In genomic region chr2:138564586-138565250, GRCh38 we compare ENCODE assay signal across 19 cellular contexts.
"Had no signal": no experiment of that assay in that cellular context is flagged by ENCODE, and none has a peak within 500 bp of the region (broad histone marks: within the 10 kb centered on the region; RNA-seq: fewer than 3 reads in every experiment).

No MANE protein-coding gene starts in this region.

- H3K9me3 Mint-ChIP-seq: activated CD4-positive, alpha-beta T cell treated with anti-CD3 and anti-CD28 coated beads, Interleukin-2, amount 10 ng/mL, durations not matched to agents 7 days and 5 days; activated naive CD4-positive, alpha-beta T cell treated with anti-CD3 and anti-CD28 coated beads, Interleukin-2, amount 50 U/mL, for 72 hours; activated T-cell treated with anti-CD3 and anti-CD28 coated beads, Interleukin-2, amount 50 U/mL, for 72 hours; nephron progenitor cell had no signal

- DNase-seq: activated CD4-positive, alpha-beta T cell treated with anti-CD3 and anti-CD28 coated beads, Interleukin-2, amount 10 ng/mL, durations not matched to agents 7 days and 5 days; activated CD4-positive, CD25-positive, alpha-beta regulatory T cell; activated CD8-positive, alpha-beta memory T cell treated with anti-CD3 and anti-CD28 coated beads, Interleukin-2, amount 50 U/mL, for 48 hours; activated gamma-delta T cell; activated T-cell treated with anti-CD3 and anti-CD28 coated beads, Interleukin-2, amount 50 U/mL, for 72 hours; body of pancreas; central memory CD4-positive, alpha-beta T cell; cortex of kidney; effector memory CD4-positive, alpha-beta T cell; heart right ventricle; nephron progenitor cell; stimulated activated CD4-positive, alpha-beta T cell treated with anti-CD3 and anti-CD28 coated beads, Interleukin-4, amount 100 ng/mL, for 24 hours; stimulated activated naive CD8-positive, alpha-beta T cell treated with anti-CD3 and anti-CD28 coated beads, Interleukin-15, Interleukin-2, amounts not matched to agents 100 U/mL and 50 U/mL, for 24 hours; trophoblast cell had no signal

- H3K27ac ChIP-seq: body of pancreas, gastroesophageal sphincter, heart right ventricle, right atrium auricular region, skin epidermis had no signal

- H3K4me3 Mint-ChIP-seq: activated CD4-positive, alpha-beta T cell treated with anti-CD3 and anti-CD28 coated beads, Interleukin-2, amount 10 ng/mL, durations not matched to agents 7 days and 5 days; activated T-cell treated with anti-CD3 and anti-CD28 coated beads, Interleukin-2, amount 50 U/mL, for 72 hours; nephron progenitor cell had no signal

- H3K4me1 ChIP-seq: body of pancreas, gastroesophageal sphincter, right atrium auricular region had no signal

- H3K27me3 Mint-ChIP-seq: activated CD4-positive, alpha-beta T cell treated with anti-CD3 and anti-CD28 coated beads, Interleukin-2, amount 10 ng/mL, durations not matched to agents 7 days and 5 days; progenitor cell of endocrine pancreas had no signal

- H3K9me3 ChIP-seq: body of pancreas, gastroesophageal sphincter, heart right ventricle, right atrium auricular region had no signal

- H3K27me3 ChIP-seq: body of pancreas, gastroesophageal sphincter, heart right ventricle, right atrium auricular region had no signal

- H3K4me3 ChIP-seq: body of pancreas, gastroesophageal sphincter, heart right ventricle, right atrium auricular region, skin epidermis had no signal

- H3K27ac Mint-ChIP-seq: activated CD4-positive, alpha-beta T cell treated with anti-CD3 and anti-CD28 coated beads, Interleukin-2, amount 10 ng/mL, durations not matched to agents 7 days and 5 days; activated T-cell treated with anti-CD3 and anti-CD28 coated beads, Interleukin-2, amount 50 U/mL, for 72 hours; nephron progenitor cell; progenitor cell of endocrine pancreas had no signal

- ATAC-seq: activated naive CD4-positive, alpha-beta T cell treated with anti-CD3 and anti-CD28 coated beads, Interleukin-2, amount 50 U/mL, for 72 hours; activated T-cell treated with anti-CD3 and anti-CD28 coated beads, Interleukin-2, amount 50 U/mL, for 72 hours; body of pancreas; gastroesophageal sphincter; stimulated activated naive CD8-positive, alpha-beta T cell treated with anti-CD3 and anti-CD28 coated beads, Interleukin-15, Interleukin-2, amounts not matched to agents 100 U/mL and 50 U/mL, for 24 hours had no signal

- H3K4me1 Mint-ChIP-seq: activated CD4-positive, alpha-beta T cell treated with anti-CD3 and anti-CD28 coated beads, Interleukin-2, amount 10 ng/mL, durations not matched to agents 7 days and 5 days; nephron progenitor cell had no signal
